27 cellular contexts compared by ENCODE assay signal in genomic region chr12:20807192-20808080, GRCh38. TPM values are rescaled to one million over a fixed set of nuclear protein-coding genes. Genes with fewer than 3 reads are reported as not detected.
"Had no signal": no experiment of that assay in that cellular context is flagged by ENCODE, and none has a peak within 500 bp of the region (broad histone marks: within the 10 kb centered on the region; RNA-seq: fewer than 3 reads in every experiment).

No MANE protein-coding gene starts in this region.

- H3K4me3 ChIP-seq: ascending aorta, body of pancreas, MG63, Peyer's patch had no signal

- H3K27ac ChIP-seq: ascending aorta, body of pancreas, Peyer's patch had no signal

- H3K4me1 ChIP-seq: ascending aorta, Peyer's patch had no signal

- H3K36me3 ChIP-seq: ascending aorta, MG63, Peyer's patch had no signal

- H3K27ac Mint-ChIP-seq: activated CD8-positive, alpha-beta T cell treated with anti-CD3 and anti-CD28 coated beads, Interleukin-2, amount 10 ng/mL, durations not matched to agents 7 days and 5 days; activated naive CD4-positive, alpha-beta T cell treated with anti-CD3 and anti-CD28 coated beads, Interleukin-2, amount 50 U/mL, for 24 hours; activated naive CD8-positive, alpha-beta T cell treated with anti-CD3 and anti-CD28 coated beads, Interleukin-2, amount 50 U/mL, for 24 hours; activated T-cell treated with anti-CD3 and anti-CD28 coated beads, Interleukin-2, amount 50 U/mL, for 24 hours; activated T-helper 1 cell treated with anti-CD3 and anti-CD28 coated beads, Interleukin-12 subunit alpha, Interleukin-12 subunit beta, Interleukin-2, Interleukin-4 antibody, amounts not matched to agents 30 ng/mL and 10 ng/mL and 1 ng/mL, durations not matched to agents 14 hours and 24 hours and 36 hours; T-helper 17 cell; WTC11 had no signal

- H3K4me3 Mint-ChIP-seq: activated CD8-positive, alpha-beta T cell treated with anti-CD3 and anti-CD28 coated beads, Interleukin-2, amount 10 ng/mL, durations not matched to agents 7 days and 5 days; activated naive CD4-positive, alpha-beta T cell treated with anti-CD3 and anti-CD28 coated beads, Interleukin-2, amount 50 U/mL, for 24 hours; activated naive CD8-positive, alpha-beta T cell treated with anti-CD3 and anti-CD28 coated beads, Interleukin-2, amount 50 U/mL, for 24 hours; activated T-cell treated with anti-CD3 and anti-CD28 coated beads, Interleukin-2, amount 50 U/mL, for 24 hours; activated T-helper 1 cell treated with anti-CD3 and anti-CD28 coated beads, Interleukin-12 subunit alpha, Interleukin-12 subunit beta, Interleukin-2, Interleukin-4 antibody, amounts not matched to agents 30 ng/mL and 10 ng/mL and 1 ng/mL, durations not matched to agents 14 hours and 24 hours and 36 hours; T-helper 17 cell; WTC11 had no signal

- H3K27me3 Mint-ChIP-seq: activated naive CD4-positive, alpha-beta T cell treated with anti-CD3 and anti-CD28 coated beads, Interleukin-2, amount 50 U/mL, for 24 hours; activated naive CD8-positive, alpha-beta T cell treated with anti-CD3 and anti-CD28 coated beads, Interleukin-2, amount 50 U/mL, for 24 hours; activated T-cell treated with anti-CD3 and anti-CD28 coated beads, Interleukin-2, amount 50 U/mL, for 24 hours; T-helper 17 cell had no signal

- H3K27me3 ChIP-seq: ascending aorta, body of pancreas, MG63, Peyer's patch had no signal

- DNase-seq: activated CD4-positive, alpha-beta T cell treated with anti-CD3 and anti-CD28 coated beads for 48 hours; activated CD4-positive, alpha-beta T cell treated with anti-CD3 and anti-CD28 coated beads, Interleukin-2, amount 50 U/mL, for 4 hours; activated CD4-positive, CD25-positive, alpha-beta regulatory T cell treated with anti-CD3 and anti-CD28 coated beads, Interleukin-2, amount 50 U/mL, for 72 hours; activated CD8-positive, alpha-beta T cell treated with anti-CD3 and anti-CD28 coated beads, Interleukin-2, amount 10 ng/mL, durations not matched to agents 7 days and 5 days; activated effector memory CD4-positive, alpha-beta T cell treated with Interleukin-2 at 50 U/mL for 16 hours; activated naive CD4-positive, alpha-beta T cell; activated naive CD8-positive, alpha-beta T cell treated with anti-CD3 and anti-CD28 coated beads, Interleukin-2, amount 50 U/mL, for 24 hours; activated T-cell treated with anti-CD3 and anti-CD28 coated beads, Interleukin-2, amount 50 U/mL, for 24 hours; amniotic stem cell; body of pancreas; central memory CD4-positive, alpha-beta T cell; MG63; MV-4-11; NCI-H1092 treated with DMSO at 0.1 percent for 48 hours; NCI-H1436 treated with DMSO at 0.1 percent for 48 hours; NCI-H2029; NCI-H345; NCI-H524; Peyer's patch; SHP77 treated with DMSO at 0.1 percent for 48 hours; T-helper 17 cell; T-helper 9 cell had no signal

- H3K36me3 Mint-ChIP-seq: activated naive CD4-positive, alpha-beta T cell treated with anti-CD3 and anti-CD28 coated beads, Interleukin-2, amount 50 U/mL, for 24 hours; WTC11 had no signal

- H3K9me3 Mint-ChIP-seq: activated naive CD4-positive, alpha-beta T cell treated with anti-CD3 and anti-CD28 coated beads, Interleukin-2, amount 50 U/mL, for 24 hours; activated naive CD8-positive, alpha-beta T cell treated with anti-CD3 and anti-CD28 coated beads, Interleukin-2, amount 50 U/mL, for 24 hours; activated T-helper 1 cell treated with anti-CD3 and anti-CD28 coated beads, Interleukin-12 subunit alpha, Interleukin-12 subunit beta, Interleukin-2, Interleukin-4 antibody, amounts not matched to agents 30 ng/mL and 10 ng/mL and 1 ng/mL, durations not matched to agents 14 hours and 24 hours and 36 hours had no signal

- H3K9me3 ChIP-seq: ascending aorta, body of pancreas, MG63, Peyer's patch had no signal

- H3K4me1 Mint-ChIP-seq: activated naive CD4-positive, alpha-beta T cell treated with anti-CD3 and anti-CD28 coated beads, Interleukin-2, amount 50 U/mL, for 24 hours; activated naive CD8-positive, alpha-beta T cell treated with anti-CD3 and anti-CD28 coated beads, Interleukin-2, amount 50 U/mL, for 24 hours; T-helper 17 cell; WTC11 had no signal

RNA-seq across cellular contexts. Expression of gene SLCO1B3, which starts 3.1 kb away (rescaled TPM):
- total RNA-seq: activated CD8-positive, alpha-beta T cell treated with anti-CD3 and anti-CD28 coated beads, Interleukin-2, amount 10 ng/mL, durations not matched to agents 7 days and 5 days; activated T-helper 1 cell treated with anti-CD3 and anti-CD28 coated beads, Interleukin-12 subunit alpha, Interleukin-12 subunit beta, Interleukin-2, Interleukin-4 antibody, amounts not matched to agents 30 ng/mL and 10 ng/mL and 1 ng/mL, durations not matched to agents 14 hours and 24 hours and 36 hours; ascending aorta; body of pancreas; Peyer's patch; SK-MEL-5; T-helper 17 cell; WTC11 had no signal
